8 cellular contexts compared by ENCODE assay signal in genomic region chr22:36977947-36978660, GRCh38. TPM values are rescaled to one million over a fixed set of nuclear protein-coding genes. Genes with fewer than 3 reads are reported as not detected.
DNase-seq lines count a peak whose midpoint lies in the region; ATAC-seq and TF ChIP-seq lines count a peak whose summit lies in the region.

No MANE protein-coding gene starts in this region.

- peaks cover 9% of the 10 kb centered on the region for H3K4me1 Mint-ChIP-seq in activated CD4-positive, alpha-beta T cell treated with anti-CD3 and anti-CD28 coated beads, Interleukin-2, amount 10 ng/mL, durations not matched to agents 24 days and 14 days

- TF ChIP-seq RAD21 in liver (IDR thresholded peaks at IDR 0.05) = peak; percentile 97 to 98

- WGBS in liver = 14% methylated on average over 18 of the region's 18 CpGs

- peak; percentile 89 for TF ChIP-seq CTCF in GM12875 (IDR thresholded peaks at IDR 0.05; ENCODE audit: borderline replicate concordance, insufficient read depth, low read depth, low read length)
- TF ChIP-seq CTCF in liver (IDR thresholded peaks at IDR 0.05; ENCODE audit: low read depth, low read length, missing input control) = peak; percentile 95

- DNase-seq in NCI-H526 treated with DMSO at 0.1 percent for 48 hours (lab: John Stamatoyannopoulos, UW) = peak; percentile 48
- peak; percentile 97 for DNase-seq in activated CD4-positive, alpha-beta T cell treated with anti-CD3 and anti-CD28 coated beads, Interleukin-2, amount 10 ng/mL, durations not matched to agents 24 days and 14 days
- DNase-seq in dedifferentiated amniotic fluid mesenchymal stem cell (ENCODE audit: extremely low spot score) = peak; percentile 90
- peak; percentile 91 to 93 for DNase-seq in stimulated activated CD4-positive, alpha-beta T cell treated with anti-CD3 and anti-CD28 coated beads, Interleukin-2, amount 100 ng/mL, for 48 hours

- no peaks in the 10 kb centered on the region for H3K27me3 ChIP-seq in liver (ENCODE audit: control insufficient read depth in 4 of 4, insufficient read depth in 4 of 4, low read length in 3 of 4)

- ATAC-seq in HG03432 (IDR thresholded peaks at IDR 0.05; ENCODE audit: unreplicated experiment) (peak; percentile 56), GM18505 (IDR thresholded peaks at IDR 0.05; ENCODE audit: unreplicated experiment) (no peak)

- H3K27me3 Mint-ChIP-seq in activated CD4-positive, alpha-beta T cell treated with anti-CD3 and anti-CD28 coated beads, Interleukin-2, amount 10 ng/mL, durations not matched to agents 24 days and 14 days = peaks cover 8% of the 10 kb centered on the region

- no peaks in the 10 kb centered on the region for H3K36me3 Mint-ChIP-seq in activated CD4-positive, alpha-beta T cell treated with anti-CD3 and anti-CD28 coated beads, Interleukin-2, amount 10 ng/mL, durations not matched to agents 24 days and 14 days (ENCODE audit: low read depth)

- H3K4me3 ChIP-seq in GM12875 (ENCODE audit: low read depth, low read length) (peak overlapping the region; percentile 38), liver (ENCODE audit: low read depth in 1 of 3, low read length in 3 of 3) (peak overlapping the region; percentile 1 to 26 (median 13))

- H3K27ac Mint-ChIP-seq in activated CD4-positive, alpha-beta T cell treated with anti-CD3 and anti-CD28 coated beads, Interleukin-2, amount 10 ng/mL, durations not matched to agents 24 days and 14 days = peak overlapping the region; percentile 8

- peak overlapping the region in 1 of 2 donors; percentile 0 for H3K27ac ChIP-seq in liver (ENCODE audit: low read depth in 1 of 2, low read length in 2 of 2)

- peak overlapping the region; percentile 18 to 39 for H3K9ac ChIP-seq in liver (ENCODE audit: low read depth in 1 of 2, low read length in 2 of 2)

- no peaks in the 10 kb centered on the region for H3K9me3 Mint-ChIP-seq in activated CD4-positive, alpha-beta T cell treated with anti-CD3 and anti-CD28 coated beads, Interleukin-2, amount 10 ng/mL, durations not matched to agents 24 days and 14 days

- H3K4me3 Mint-ChIP-seq in activated CD4-positive, alpha-beta T cell treated with anti-CD3 and anti-CD28 coated beads, Interleukin-2, amount 10 ng/mL, durations not matched to agents 24 days and 14 days = peak overlapping the region; percentile 84

- H3K9me3 ChIP-seq in liver (ENCODE audit: control insufficient read depth in 4 of 4, low read length in 3 of 4) = no peaks in the 10 kb centered on the region

- TF ChIP-seq POLR2A in GM18505 (IDR thresholded peaks at IDR 0.05; ENCODE audit: borderline replicate concordance, extremely low read depth, insufficient read depth, insufficient read length) = no peak

- no peaks in the 10 kb centered on the region for H3K36me3 ChIP-seq in liver (ENCODE audit: control insufficient read depth in 4 of 4, insufficient read depth in 3 of 4, low read depth in 1 of 4, low read length in 3 of 4)

- H3K4me1 ChIP-seq in liver (ENCODE audit: control insufficient read depth in 4 of 4, insufficient read depth in 4 of 4, low read length in 3 of 4) = peaks cover 0 to 4% (median 2%) of the 10 kb centered on the region in 4 donors

- intact Hi-C loops in activated CD4-positive, alpha-beta T cell treated with anti-CD3 and anti-CD28 coated beads, Interleukin-2, amount 10 ng/mL, durations not matched to agents 24 days and 14 days (cut with micrococcal nuclease) = loop anchor here (1.0 to 5.0 kb wide), 5 partner anchors 122 to 431 kb away; no protein-coding TSS in a partner anchor

TF ChIP-seq in liver, 16 proteins besides CTCF, POLR2A, EP300 and RAD21:
- TF ChIP-seq TAF1 (conservative IDR thresholded peaks at IDR 0.05) = no peak
- no peak for TF ChIP-seq FOXA2 (IDR thresholded peaks at IDR 0.05)
- TF ChIP-seq EGR1 (IDR thresholded peaks at IDR 0.05; ENCODE audit: low read depth in 2 of 2) = no peak
- no peak for TF ChIP-seq ATF3 (IDR thresholded peaks at IDR 0.05)
- no peak for TF ChIP-seq REST (IDR thresholded peaks at IDR 0.05)
- TF ChIP-seq ZBTB33 (IDR thresholded peaks at IDR 0.05) = no peak
- peak; percentile 29 for TF ChIP-seq RXRA (IDR thresholded peaks at IDR 0.05)
- no peak for TF ChIP-seq HNF4G (IDR thresholded peaks at IDR 0.05)
- TF ChIP-seq MAX (IDR thresholded peaks at IDR 0.05) = no peak
- TF ChIP-seq JUND (IDR thresholded peaks at IDR 0.05) = no peak
- no peak for TF ChIP-seq NR2F2 (IDR thresholded peaks at IDR 0.05)
- no peak for TF ChIP-seq YY1 (IDR thresholded peaks at IDR 0.05)
- TF ChIP-seq GABPA (IDR thresholded peaks at IDR 0.05 in 1 of 2, conservative IDR thresholded peaks at IDR 0.05 in 1 of 2) = peak; percentile 68 to 87
- TF ChIP-seq HNF4A (conservative IDR thresholded peaks at IDR 0.05) = peak in 1 of 2 donors; percentile 20
- TF ChIP-seq FOXA1 (IDR thresholded peaks at IDR 0.05) = no peak
- peak; percentile 37 for TF ChIP-seq SP1 (IDR thresholded peaks at IDR 0.05)

RNA-seq across cellular contexts. Expression of gene TST, which starts 41.1 kb away (rescaled TPM):
- 5.2 and 5.8 TPM in 2 replicates for total RNA-seq in activated CD4-positive, alpha-beta T cell treated with anti-CD3 and anti-CD28 coated beads, Interleukin-2, amount 10 ng/mL, durations not matched to agents 24 days and 14 days
- total RNA-seq in liver = 100 to 1,000 TPM; 186 to 212 TPM
- polyA plus RNA-seq in liver = 100 to 1,000 TPM; 373 to 404 TPM

RNA-seq across cellular contexts. Expression of gene MPST, which starts 41.4 kb away (rescaled TPM):
- total RNA-seq in activated CD4-positive, alpha-beta T cell treated with anti-CD3 and anti-CD28 coated beads, Interleukin-2, amount 10 ng/mL, durations not matched to agents 24 days and 14 days = 21.0 and 21.1 TPM in 2 replicates
- total RNA-seq in liver = 100 to 1,000 TPM; 124 to 149 TPM
- 100 to 1,000 TPM; 249 to 277 TPM for polyA plus RNA-seq in liver

Comparison
In these comparisons a context has a peak if more than half of its experiments do, and no peak if none do; other contexts are left out.
1. RNA of gene TST, which starts 41.1 kb away (total RNA-seq): 186 to 212 TPM in liver; 5.2 to 5.8 TPM in activated CD4-positive, alpha-beta T cell treated with anti-CD3 and anti-CD28 coated beads, Interleukin-2, amount 10 ng/mL, durations not matched to agents 24 days and 14 days; every median in the first group is over 10 times any median in the second.
2. Peak in every context shown above with its lines, with median percentiles within 50 percentile points of each other: DNase-seq.